In genomic region chr9:70588999-70589398, GRCh38 we compare ENCODE assay signal across 15 cellular contexts.
DNase-seq lines count a peak whose midpoint lies in the region; ATAC-seq and TF ChIP-seq lines count a peak whose summit lies in the region.
"Had no signal": no experiment of that assay in that cellular context is flagged by ENCODE, and none has a peak within 500 bp of the region (broad histone marks: within the 10 kb centered on the region; RNA-seq: fewer than 3 reads in every experiment).

No MANE protein-coding gene starts in this region.

- H3K27ac ChIP-seq in esophagus muscularis mucosa (replicated peaks in 1 of 4) (peak overlapping the region; percentile 81 to 89 (median 84)), tibial artery (peak overlapping the region; percentile 79), caudate nucleus (ENCODE audit: low read depth, low read length) (no peak overlapping the region)

- DNase-seq in adipocyte (ENCODE audit: low read depth) (no peak), esophagus muscularis mucosa (ENCODE audit: extremely low spot score) (peak; percentile 1), osteocyte (ENCODE audit: extremely low spot score, unreplicated experiment) (no peak), tibial artery (no peak), NCI-H1048 (lab: John Stamatoyannopoulos, UW) (no peak), left colon (no peak), caudate nucleus (lab: John Stamatoyannopoulos, UW) (no peak)
- DNase-seq: activated effector memory CD4-positive, alpha-beta T cell treated with Interleukin-2 at 50 U/mL for 16 hours; DMS53; mucosa of descending colon; NCI-H2029; NCI-H526 treated with DMSO at 0.1 percent for 48 hours; posterior cingulate gyrus had no signal

- H3K36me3 ChIP-seq in adipocyte (ENCODE audit: control insufficient read depth, insufficient read depth, low read length, severe bottlenecking), result no peaks in the 10 kb centered on the region
- H3K36me3 ChIP-seq in esophagus muscularis mucosa, result no peaks in the 10 kb centered on the region
- no peaks in the 10 kb centered on the region for H3K36me3 ChIP-seq in tibial artery

- no peaks in the 10 kb centered on the region for H3K27me3 ChIP-seq in adipocyte (replicated peaks; ENCODE audit: control insufficient read depth, insufficient read depth, low read length)
- no peaks in the 10 kb centered on the region for H3K27me3 ChIP-seq in esophagus muscularis mucosa
- no peaks in the 10 kb centered on the region for H3K27me3 ChIP-seq in tibial artery

- intact Hi-C loops in esophagus muscularis mucosa (cut with DNase I) (loop anchor here (2.0 to 5.0 kb wide), 2 partner anchors 97 to 170 kb away; no protein-coding TSS in a partner anchor), tibial artery (cut with DNase I; ENCODE audit: low total_unique reads) (loop anchor here (5.0 kb wide), 1 partner anchor 177 kb away; the partner anchor contains the start of gene KLF9), left colon (cut with DNase I, micrococcal nuclease) (loop anchor here in 1 of 2 donors (10.0 kb wide), 1 partner anchor 94 kb away; no protein-coding TSS in a partner anchor)

- no peak overlapping the region for H3K27ac Mint-ChIP-seq in osteocyte (ENCODE audit: unreplicated experiment)
- H3K27ac Mint-ChIP-seq: GM23338, WTC11 had no signal

- TF ChIP-seq POLR2A in esophagus muscularis mucosa (IDR thresholded peaks at IDR 0.05; ENCODE audit: low read depth), result no peak

- no peaks in the 10 kb centered on the region for H3K36me3 Mint-ChIP-seq in osteocyte (ENCODE audit: unreplicated experiment)
- H3K36me3 Mint-ChIP-seq: WTC11 had no signal

- H3K9ac ChIP-seq in adipocyte (ENCODE audit: low read length), result peak overlapping the region; percentile 79

- no peaks in the 10 kb centered on the region for H3K27me3 Mint-ChIP-seq in osteocyte (ENCODE audit: unreplicated experiment)

- peaks cover 4% of the 10 kb centered on the region for H3K9me3 Mint-ChIP-seq in osteocyte (ENCODE audit: unreplicated experiment)
- H3K9me3 Mint-ChIP-seq: GM23338, WTC11 had no signal

- no peak for ATAC-seq in left colon
- ATAC-seq: GM23338, WTC11 had no signal

- H3K9me3 ChIP-seq in adipocyte (ENCODE audit: control insufficient read depth, low read length) (no peaks in the 10 kb centered on the region), esophagus muscularis mucosa (no peaks in the 10 kb centered on the region), tibial artery (no peaks in the 10 kb centered on the region)
- H3K9me3 ChIP-seq: mucosa of descending colon had no signal

- peak overlapping the region; percentile 61 for H3K4me3 ChIP-seq in adipocyte (ENCODE audit: low read length)
- H3K4me3 ChIP-seq in esophagus muscularis mucosa, result no peak overlapping the region
- no peak overlapping the region for H3K4me3 ChIP-seq in tibial artery
- H3K4me3 ChIP-seq: GM23338, mucosa of descending colon had no signal

- no peak for TF ChIP-seq EP300 in esophagus muscularis mucosa (IDR thresholded peaks at IDR 0.05)

- H3K4me3 Mint-ChIP-seq in osteocyte (ENCODE audit: unreplicated experiment), result peak overlapping the region; percentile 31
- H3K4me3 Mint-ChIP-seq: GM23338, WTC11 had no signal

- H3K4me1 ChIP-seq in adipocyte (ENCODE audit: control insufficient read depth, insufficient read depth, low read length) (peaks cover 63% of the 10 kb centered on the region), esophagus muscularis mucosa (peaks cover 48 to 65% (median 62%) of the 10 kb centered on the region in 4 donors), tibial artery (peaks cover 0 to 70% (median 38%) of the 10 kb centered on the region in 4 donors)

- H3K4me1 Mint-ChIP-seq in osteocyte (ENCODE audit: unreplicated experiment), result peaks cover 8% of the 10 kb centered on the region

- TF ChIP-seq CTCF in esophagus muscularis mucosa (IDR thresholded peaks at IDR 0.05) (no peak), osteocyte (IDR thresholded peaks at IDR 0.05) (no peak), tibial artery (IDR thresholded peaks at IDR 0.05) (no peak)

- WGBS in esophagus muscularis mucosa, result 79% methylated on average over 4 of the region's 4 CpGs
